Comparison of ENCODE assay signal across 30 cellular contexts in genomic region chr4:37236165-37236564, GRCh38. TPM values are rescaled to one million over a fixed set of nuclear protein-coding genes. Genes with fewer than 3 reads are reported as not detected.
DNase-seq lines count a peak whose midpoint lies in the region; ATAC-seq, FAIRE-seq and TF ChIP-seq lines count a peak whose summit lies in the region.
"Had no signal": no experiment of that assay in that cellular context is flagged by ENCODE, and none has a peak within 500 bp of the region (broad histone marks: within the 10 kb centered on the region; RNA-seq: fewer than 3 reads in every experiment).

No MANE protein-coding gene starts in this region.

- H3K36me3 Mint-ChIP-seq in natural killer cell: no peaks in the 10 kb centered on the region
- H3K36me3 Mint-ChIP-seq: CD4-positive, CD25-positive, alpha-beta regulatory T cell; immature natural killer cell had no signal

- no peak overlapping the region for H3K27ac Mint-ChIP-seq in natural killer cell
- H3K27ac Mint-ChIP-seq: CD4-positive, CD25-positive, alpha-beta regulatory T cell; immature natural killer cell had no signal

- H3K4me1 Mint-ChIP-seq in natural killer cell: no peaks in the 10 kb centered on the region
- H3K4me1 Mint-ChIP-seq: CD4-positive, CD25-positive, alpha-beta regulatory T cell; immature natural killer cell had no signal

- peaks cover 4% of the 10 kb centered on the region in 2 donors for H3K9me3 Mint-ChIP-seq in natural killer cell

- TF ChIP-seq CTCF in omental fat pad (IDR thresholded peaks at IDR 0.05): no peak
- no peak for TF ChIP-seq CTCF in natural killer cell (IDR thresholded peaks at IDR 0.05)

- intact Hi-C loops in natural killer cell (cut with micrococcal nuclease): no loop called here

- peak; percentile 54 for ATAC-seq in HG02623 (IDR thresholded peaks at IDR 0.05; ENCODE audit: unreplicated experiment)
- ATAC-seq in omental fat pad (ENCODE audit: low FRiP score): peak; percentile 32
- ATAC-seq in natural killer cell: no peak
- ATAC-seq: left lobe of liver, sciatic nerve had no signal

- H3K27me3 Mint-ChIP-seq in natural killer cell (ENCODE audit: low read depth in 2 of 2): no peaks in the 10 kb centered on the region

- no peak for FAIRE-seq in RCC 7860 (lab: Jason Lieb, UNC)
- FAIRE-seq: GM19239 had no signal

- DNase-seq in DMS53 (lab: John Stamatoyannopoulos, UW): peak; percentile 19
- no peak for DNase-seq in DMS53 treated with DMSO at 0.1 percent for 48 hours (lab: John Stamatoyannopoulos, UW; ENCODE audit: unreplicated experiment)
- peak; percentile 5 for DNase-seq in RCC 7860 (ENCODE audit: low spot score)
- no peak for DNase-seq in omental fat pad (ENCODE audit: low spot score)
- no peak for DNase-seq in natural killer cell
- no peak for DNase-seq in HT-29 (ENCODE audit: low spot score)
- DNase-seq in NCI-H82 treated with DMSO at 0.1 percent for 48 hours (lab: John Stamatoyannopoulos, UW; ENCODE audit: unreplicated experiment): no peak
- DNase-seq: activated CD4-positive, alpha-beta T cell treated with anti-CD3 and anti-CD28 coated beads, Interleukin-2, amount 50 U/mL, for 48 hours; activated CD4-positive, CD25-positive, alpha-beta regulatory T cell; activated CD8-positive, alpha-beta memory T cell treated with anti-CD3 and anti-CD28 coated beads, Interleukin-2, amount 50 U/mL, for 4 hours; activated effector memory CD4-positive, alpha-beta T cell treated with Interleukin-2 at 50 U/mL for 16 hours; CD4-positive, CD25-positive, alpha-beta regulatory T cell; dorsolateral prefrontal cortex; hypothalamus; immature natural killer cell; mesenchymal stem cell; NCI-H1105; NCI-H2029; NCI-H526 treated with DMSO at 0.1 percent for 48 hours; stimulated activated CD4-positive, alpha-beta T cell treated with anti-CD3 and anti-CD28 coated beads, Interleukin-4, amount 100 ng/mL, for 4 hours; stimulated activated naive CD4-positive, alpha-beta T cell; T-helper 1 cell had no signal

- H3K4me3 Mint-ChIP-seq in natural killer cell: no peak overlapping the region
- H3K4me3 Mint-ChIP-seq: CD4-positive, CD25-positive, alpha-beta regulatory T cell; immature natural killer cell had no signal

RNA-seq across cellular contexts. Expression of gene NWD2, which starts 8.4 kb away (rescaled TPM):
- total RNA-seq in omental fat pad (10 to 100 TPM in 2 of 4 donors, 1 to 10 TPM in 2; 2.0 to 21.2 (median 11.4) TPM), natural killer cell (not detected)
- total RNA-seq in HT-29 (2014; rRNA removed; shearing (Covaris generic)): 0.33 and 0.39 TPM in 2 replicates
- total RNA-seq: CD4-positive, CD25-positive, alpha-beta regulatory T cell; fibroblast of lung; left lobe of liver; M059J; RPMI7951; sciatic nerve; SJSA1 had no signal

Comparison
In these comparisons a context has a peak if more than half of its experiments do, and no peak if none do; other contexts are left out.
1. DNase-seq: peak in DMS53 (single experiment) and RCC 7860 (single experiment); none in DMS53 treated with DMSO at 0.1 percent for 48 hours (single experiment), omental fat pad (single experiment), natural killer cell (single experiment), HT-29 (single experiment) and NCI-H82 treated with DMSO at 0.1 percent for 48 hours (single experiment).
2. ATAC-seq: peak in HG02623 (single experiment) and omental fat pad (single experiment); none in natural killer cell (0 of 3).